In the genomic region with DNA sequence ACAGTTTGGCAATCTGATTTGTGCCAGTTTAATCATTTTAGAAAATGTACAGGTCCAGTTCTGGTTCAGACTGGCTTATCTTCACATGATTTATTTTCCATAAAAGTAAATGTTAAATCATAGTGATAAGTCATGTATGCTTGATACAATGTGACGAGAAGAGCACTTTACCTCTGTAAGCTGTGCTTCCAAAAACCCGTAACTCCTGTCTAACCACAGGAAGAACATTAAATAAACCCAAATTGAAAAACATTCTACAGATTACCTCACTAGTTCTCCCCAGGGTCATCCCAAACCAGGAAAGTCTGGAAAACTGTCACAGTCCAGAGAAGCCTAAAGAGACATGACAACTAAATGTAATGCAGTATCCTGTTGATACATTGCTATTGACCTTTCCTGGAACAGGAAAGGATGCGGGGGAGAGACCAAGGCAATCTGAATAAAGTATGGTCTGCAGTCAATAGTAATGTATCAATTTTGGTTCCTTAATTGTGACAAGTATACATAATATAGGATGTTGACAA, we compare ENCODE assay signal across 13 cellular contexts. TPM values are rescaled to one million over a fixed set of nuclear protein-coding genes. Genes with fewer than 3 reads are reported as not detected.
DNase-seq lines count a peak whose midpoint lies in the region; ATAC-seq and TF ChIP-seq lines count a peak whose summit lies in the region.
"Had no signal": no experiment of that assay in that cellular context is flagged by ENCODE, and none has a peak within 500 bp of the region (broad histone marks: within the 10 kb centered on the region; RNA-seq: fewer than 3 reads in every experiment).

No MANE protein-coding gene starts in this region.

- no peak overlapping the region for H3K4ac ChIP-seq in mesenchymal stem cell (ENCODE audit: low read depth in 1 of 2, low read length in 2 of 2)

- WGBS in mammary epithelial cell (ENCODE audit: low coverage, missing lambda C conversion rate): 43% methylated on average over 3 of the region's 3 CpGs
- WGBS in mesenchymal stem cell: 25% methylated on average over 2 of the region's 3 CpGs

- peak overlapping the region; percentile 74 for H2AFZ ChIP-seq in mammary epithelial cell (ENCODE audit: low read depth, low read length)
- no peak overlapping the region for H2AFZ ChIP-seq in mesenchymal stem cell (ENCODE audit: low read depth, low read length)

- CTCF ChIA-PET in mammary epithelial cell (lab: Charles Lee; ENCODE audit: low non-redundant PET): interaction anchor here (0.6 kb wide), 1 partner anchor 9 kb away, joined by 5 read pairs; no protein-coding TSS in a partner anchor

- DNase-seq in mammary epithelial cell (no peak), mesenchymal stem cell (no peak), COLO668 (lab: John Stamatoyannopoulos, UW; ENCODE audit: unreplicated experiment) (no peak), NCI-H2227 (lab: John Stamatoyannopoulos, UW; ENCODE audit: unreplicated experiment) (no peak)
- DNase-seq in stimulated activated CD4-positive, alpha-beta T cell treated with anti-CD3 and anti-CD28 coated beads, Interleukin-1b, Interleukin-23, amount 100 ng/mL, for 48 hours: no peak
- DNase-seq: activated CD8-positive, alpha-beta memory T cell treated with anti-CD3 and anti-CD28 coated beads, Interleukin-2, amount 10 ng/mL, durations not matched to agents 7 days and 5 days; CD4-positive, CD25-positive, alpha-beta regulatory T cell; effector memory CD8-positive, alpha-beta T cell; stimulated activated CD4-positive, alpha-beta T cell treated with anti-CD3 and anti-CD28 coated beads, Interleukin-15, amount 100 ng/mL, for 24 hours had no signal

- H3K4me1 ChIP-seq in HUES48 (ENCODE audit: control insufficient read depth, insufficient read depth, low read length): peaks cover 27% of the 10 kb centered on the region
- peaks cover 34% of the 10 kb centered on the region for H3K4me1 ChIP-seq in mammary epithelial cell (ENCODE audit: insufficient read depth, low read length)
- H3K4me1 ChIP-seq in mesenchymal stem cell (ENCODE audit: control insufficient read depth, insufficient read depth, low read depth, low read length): peaks cover 7% of the 10 kb centered on the region
- H3K4me1 ChIP-seq in stomach smooth muscle (ENCODE audit: control insufficient read depth, insufficient read depth, low read length): peaks cover 15% of the 10 kb centered on the region

- no peak overlapping the region for H2BK5ac ChIP-seq in mesenchymal stem cell (ENCODE audit: low read depth, low read length, poor library complexity, severe bottlenecking)

- H2AK5ac ChIP-seq in mesenchymal stem cell (ENCODE audit: low read length, severe bottlenecking): no peak overlapping the region

- no peak overlapping the region for H3K23ac ChIP-seq in mesenchymal stem cell (ENCODE audit: low read length in 2 of 2)

- ATAC-seq in GM19397 (IDR thresholded peaks at IDR 0.05; ENCODE audit: unreplicated experiment): no peak
- ATAC-seq: activated CD8-positive, alpha-beta memory T cell treated with anti-CD3 and anti-CD28 coated beads, Interleukin-2, amount 10 ng/mL, durations not matched to agents 7 days and 5 days; effector memory CD8-positive, alpha-beta T cell had no signal

- H3K36me3 ChIP-seq in HUES48 (ENCODE audit: control insufficient read depth, insufficient read depth, low read length) (no peaks in the 10 kb centered on the region), mammary epithelial cell (ENCODE audit: insufficient read depth, low read length) (no peaks in the 10 kb centered on the region), mesenchymal stem cell (ENCODE audit: control insufficient read depth in 1 of 2, insufficient read depth in 2 of 2, low read depth in 1 of 2, low read length in 2 of 2) (no peaks in the 10 kb centered on the region), stomach smooth muscle (ENCODE audit: control insufficient read depth in 2 of 2, insufficient read depth in 2 of 2, low read length in 2 of 2) (no peaks in the 10 kb centered on the region)

- H3K4me3 ChIP-seq in HUES48 (ENCODE audit: low read depth, low read length) (no peak overlapping the region), mammary epithelial cell (replicated peaks in 1 of 3; ENCODE audit: insufficient read depth in 1 of 3, low read depth in 2 of 3, low read length in 3 of 3) (no peak overlapping the region), mesenchymal stem cell (ENCODE audit: insufficient read depth in 1 of 2, low read depth in 1 of 2, low read length in 2 of 2) (peak overlapping the region in 1 of 2 experiments; percentile 48), stomach smooth muscle (ENCODE audit: low read length in 2 of 2) (no peak overlapping the region)
- H3K4me3 ChIP-seq: mucosa of descending colon had no signal

- H3K18ac ChIP-seq in mesenchymal stem cell (ENCODE audit: low read depth in 1 of 2, low read length in 2 of 2): no peak overlapping the region

- BruUV-seq in mammary epithelial cell (replicated peaks; lab: Mats Ljungman, UMichigan): no TSS peak

- intact Hi-C loops in mammary epithelial cell (cut with micrococcal nuclease): loop anchor here (1.0 kb wide), 1 partner anchor 10 kb away; no protein-coding TSS in a partner anchor

- H2BK120ac ChIP-seq in mesenchymal stem cell (ENCODE audit: low read depth, low read length): no peak overlapping the region

- H3K9ac ChIP-seq in HUES48 (ENCODE audit: low read depth, low read length): no peak overlapping the region
- no peak overlapping the region for H3K9ac ChIP-seq in mammary epithelial cell (ENCODE audit: insufficient read depth, low read length)
- H3K9ac ChIP-seq in mesenchymal stem cell (ENCODE audit: low read length): peak overlapping the region; percentile 63
- peak overlapping the region in 1 of 2 donors; percentile 18 for H3K9ac ChIP-seq in stomach smooth muscle (ENCODE audit: low read length in 2 of 2)

- H3K27ac ChIP-seq in HUES48 (ENCODE audit: low read depth, low read length) (peak overlapping the region; percentile 76), mammary epithelial cell (ENCODE audit: insufficient read depth, low read depth, low read length) (peak overlapping the region; percentile 88), mesenchymal stem cell (ENCODE audit: low read length, poor library complexity, severe bottlenecking) (peak overlapping the region; percentile 85), stomach smooth muscle (ENCODE audit: low read length) (peak overlapping the region; percentile 76)

- TF ChIP-seq CTCF in mammary epithelial cell (conservative IDR thresholded peaks at IDR 0.05 in 1 of 2, IDR thresholded peaks at IDR 0.05 in 1 of 2; ENCODE audit: extremely low read depth in 1 of 2, insufficient read depth in 1 of 2, low read depth in 1 of 2, low read length in 2 of 2): no peak

- no peaks in the 10 kb centered on the region for H3K27me3 ChIP-seq in HUES48 (ENCODE audit: control insufficient read depth, insufficient read depth, low read length)
- no peaks in the 10 kb centered on the region for H3K27me3 ChIP-seq in mammary epithelial cell (ENCODE audit: insufficient read depth, low read length)
- H3K27me3 ChIP-seq in mesenchymal stem cell (ENCODE audit: control insufficient read depth in 1 of 2, insufficient read depth in 1 of 2, low read length in 2 of 2): no peaks in the 10 kb centered on the region
- no peaks in the 10 kb centered on the region for H3K27me3 ChIP-seq in stomach smooth muscle (ENCODE audit: control insufficient read depth in 1 of 2, insufficient read depth in 2 of 2, low read length in 2 of 2)

- no peak overlapping the region for H2BK12ac ChIP-seq in mesenchymal stem cell (ENCODE audit: low read length in 2 of 2)

- H4K91ac ChIP-seq in mesenchymal stem cell (ENCODE audit: low read length): no peak overlapping the region

- H3K14ac ChIP-seq in mesenchymal stem cell (ENCODE audit: low read length in 2 of 2): no peak overlapping the region

- no peak overlapping the region for H4K8ac ChIP-seq in mesenchymal stem cell (ENCODE audit: low read length)

- dilution Hi-C loops in mammary epithelial cell (cut with HindIII; ENCODE audit: low sequenced_read_pairs): loop anchor here (5.0 kb wide), 2 partner anchors 42 to 77 kb away; no protein-coding TSS in a partner anchor

- H2BK15ac ChIP-seq in mesenchymal stem cell (ENCODE audit: low read depth, poor library complexity, severe bottlenecking): no peak overlapping the region

- H3K4me2 ChIP-seq in mammary epithelial cell (ENCODE audit: insufficient read depth, low read depth, low read length) (peak overlapping the region; percentile 73), mesenchymal stem cell (ENCODE audit: low read length, poor library complexity, severe bottlenecking) (no peak overlapping the region)

- H3K9me3 ChIP-seq in HUES48 (ENCODE audit: control insufficient read depth, insufficient read depth, low read length) (no peaks in the 10 kb centered on the region), mammary epithelial cell (replicated peaks; ENCODE audit: insufficient read depth, low read length) (no peaks in the 10 kb centered on the region), mesenchymal stem cell (ENCODE audit: control insufficient read depth, low read length) (no peaks in the 10 kb centered on the region), stomach smooth muscle (ENCODE audit: control insufficient read depth in 2 of 2, low read length in 2 of 2) (no peaks in the 10 kb centered on the region)
- H3K9me3 ChIP-seq: mucosa of descending colon had no signal

- no peaks in the 10 kb centered on the region for H3K79me2 ChIP-seq in mammary epithelial cell (ENCODE audit: insufficient read depth, low read length)

- no peaks in the 10 kb centered on the region for H3K79me1 ChIP-seq in mesenchymal stem cell (replicated peaks; ENCODE audit: low read length, poor library complexity, severe bottlenecking)

- no peaks in the 10 kb centered on the region for H4K20me1 ChIP-seq in mammary epithelial cell (ENCODE audit: insufficient read depth, low read length)

- in situ Hi-C loops in mammary epithelial cell (cut with MboI; ENCODE audit: low sequenced_read_pairs in 2 of 2): no loop called here

RNA-seq across cellular contexts. Expression of a gene that starts 32.5 kb away (rescaled TPM):
- total RNA-seq in mammary epithelial cell: 100 to 1,000 TPM; 190 to 291 TPM
- 367 TPM for polyA plus RNA-seq in mammary epithelial cell
- 673 TPM for polyA minus RNA-seq in mammary epithelial cell
- polyA plus RNA-seq in mesenchymal stem cell (2013, experiment 1 of 2): 111 TPM
- 114 TPM for polyA plus RNA-seq in mesenchymal stem cell (2013, experiment 2 of 2)
